8 cellular contexts compared by ENCODE assay signal in genomic region chr6:168133186-168133585, GRCh38. TPM values are rescaled to one million over a fixed set of nuclear protein-coding genes. Genes with fewer than 3 reads are reported as not detected.
DNase-seq lines count a peak whose midpoint lies in the region; ATAC-seq and TF ChIP-seq lines count a peak whose summit lies in the region.

No MANE protein-coding gene starts in this region.

- H3K27me3 ChIP-seq in HUES6 (ENCODE audit: control insufficient read depth, insufficient read depth, low read length), result peaks cover 31% of the 10 kb centered on the region
- no peaks in the 10 kb centered on the region for H3K27me3 ChIP-seq in dorsolateral prefrontal cortex
- H3K27me3 ChIP-seq in lung (ENCODE audit: control insufficient read depth, insufficient read depth), result no peaks in the 10 kb centered on the region
- H3K27me3 ChIP-seq in subcutaneous abdominal adipose tissue (ENCODE audit: control insufficient read depth in 5 of 5, insufficient read depth in 4 of 5, low read length in 5 of 5), result peaks cover 8 to 34% (median 16%) of the 10 kb centered on the region in 5 donors
- no peaks in the 10 kb centered on the region for H3K27me3 ChIP-seq in effector memory CD4-positive, alpha-beta T cell (replicated peaks; ENCODE audit: control insufficient read depth, insufficient read depth, low read length, poor library complexity, severe bottlenecking)

- TF ChIP-seq CTCF in dorsolateral prefrontal cortex (IDR thresholded peaks at IDR 0.05 in 54 of 56, conservative IDR thresholded peaks at IDR 0.05 in 2 of 56; ENCODE audit: low read depth in 1 of 56, partially characterized antibody in 56 of 56) (peak in 22 of 56 donors; percentile 2 to 56 (median 32)), lung (IDR thresholded peaks at IDR 0.05; ENCODE audit: control extremely low read depth, extremely low read depth) (no peak)

- H3K27ac ChIP-seq in HUES6 (ENCODE audit: low read depth, low read length), result no peak overlapping the region
- peak overlapping the region in 23 of 59 donors; percentile 3 to 70 (median 41) for H3K27ac ChIP-seq in dorsolateral prefrontal cortex
- no peak overlapping the region for H3K27ac ChIP-seq in lung (ENCODE audit: low read depth in 1 of 2, low read length in 1 of 2)
- no peak overlapping the region for H3K27ac ChIP-seq in subcutaneous abdominal adipose tissue (ENCODE audit: low read depth, low read length)
- no peak overlapping the region for H3K27ac ChIP-seq in effector memory CD4-positive, alpha-beta T cell (ENCODE audit: insufficient read depth, low read length, poor library complexity, severe bottlenecking)

- intact Hi-C loops in dorsolateral prefrontal cortex (cut with DNase I), result loop anchor here (2.0 to 10.0 kb wide), 6 partner anchors 71 to 646 kb away; partner anchors contain the start of gene KIF25 (in 1 of the 2)

- H3K9me3 ChIP-seq in HUES6 (ENCODE audit: control insufficient read depth, insufficient read depth, low read depth, low read length) (no peaks in the 10 kb centered on the region), lung (ENCODE audit: control insufficient read depth in 2 of 2, insufficient read depth in 1 of 2, low read length in 1 of 2) (no peaks in the 10 kb centered on the region), subcutaneous abdominal adipose tissue (ENCODE audit: control insufficient read depth in 5 of 5, low read length in 5 of 5) (no peaks in the 10 kb centered on the region)
- no peaks in the 10 kb centered on the region for H3K9me3 ChIP-seq in effector memory CD4-positive, alpha-beta T cell (ENCODE audit: control insufficient read depth, low read length)

- H3K36me3 ChIP-seq in HUES6 (ENCODE audit: control insufficient read depth, insufficient read depth, low read length) (no peaks in the 10 kb centered on the region), lung (ENCODE audit: control insufficient read depth in 2 of 2, insufficient read depth in 2 of 2, low read length in 2 of 2) (no peaks in the 10 kb centered on the region), subcutaneous abdominal adipose tissue (ENCODE audit: control insufficient read depth in 5 of 5, insufficient read depth in 5 of 5, low read length in 5 of 5) (no peaks in the 10 kb centered on the region)
- no peaks in the 10 kb centered on the region for H3K36me3 ChIP-seq in effector memory CD4-positive, alpha-beta T cell (ENCODE audit: control insufficient read depth, insufficient read depth, low read length)

- peak; percentile 45 for ATAC-seq in lung (ENCODE audit: insufficient read depth, low FRiP score)
- no peak for ATAC-seq in HG03025 (IDR thresholded peaks at IDR 0.05; ENCODE audit: low FRiP score, unreplicated experiment)

- H3K4me1 ChIP-seq in HUES6 (ENCODE audit: control insufficient read depth, insufficient read depth, low read length), result peaks cover 25% of the 10 kb centered on the region
- H3K4me1 ChIP-seq in lung (ENCODE audit: control insufficient read depth in 2 of 2, insufficient read depth in 2 of 2, low read length in 2 of 2), result no peaks in the 10 kb centered on the region
- peaks cover 3 to 22% (median 19%) of the 10 kb centered on the region in 5 donors for H3K4me1 ChIP-seq in subcutaneous abdominal adipose tissue (ENCODE audit: control insufficient read depth in 5 of 5, insufficient read depth in 5 of 5, low read length in 5 of 5)
- H3K4me1 ChIP-seq in effector memory CD4-positive, alpha-beta T cell (ENCODE audit: control insufficient read depth, insufficient read depth, low read length, poor library complexity, severe bottlenecking), result no peaks in the 10 kb centered on the region

- H3K9ac ChIP-seq in HUES6 (ENCODE audit: low read length) (no peak overlapping the region), subcutaneous abdominal adipose tissue (ENCODE audit: low read length in 5 of 5) (peak overlapping the region in 1 of 5 donors; percentile 15)

- peak overlapping the region; percentile 20; the same call in 1 of the 2 replicates for H3K4me3 ChIP-seq in HUES6 (ENCODE audit: low read depth, low read length)
- peak overlapping the region in 57 of 59 donors; percentile 0 to 69 (median 44) for H3K4me3 ChIP-seq in dorsolateral prefrontal cortex
- H3K4me3 ChIP-seq in lung, result no peak overlapping the region
- peak overlapping the region; percentile 40 to 63 (median 52) for H3K4me3 ChIP-seq in subcutaneous abdominal adipose tissue (ENCODE audit: low read depth in 1 of 5, low read length in 5 of 5)
- no peak overlapping the region for H3K4me3 ChIP-seq in effector memory CD4-positive, alpha-beta T cell (ENCODE audit: insufficient read depth, low read depth, low read length, poor library complexity, severe bottlenecking)

- WGBS in lung, 2 donors, result 25 to 32% methylated on average over 13 to 14 of the region's 14 CpGs

- DNase-seq in dorsolateral prefrontal cortex, result peak in 7 of 10 donors; percentile 41 to 70 (median 49)
- DNase-seq in lung (ENCODE audit: low spot score), result no peak
- no peak for DNase-seq in effector memory CD4-positive, alpha-beta T cell
- no peak for DNase-seq in central memory CD4-positive, alpha-beta T cell
- DNase-seq in stimulated activated CD4-positive, alpha-beta T cell treated with anti-CD3 and anti-CD28 coated beads, Interleukin-4, amount 100 ng/mL, for 1 hour, result no peak

RNA-seq across cellular contexts. Expression of gene FRMD1, which starts 54.2 kb away (rescaled TPM):
- total RNA-seq in dorsolateral prefrontal cortex (under 1 TPM in 5 of 120 experiments, not detected in 115; 0.10 to 0.58 (median 0.22) TPM), lung (1 to 10 TPM in 1 of 2 donors, under 1 TPM in 1; 0.06 to 1.4 TPM)
- polyA plus RNA-seq in lung, result under 1 TPM; 0.02 to 0.14 TPM

Comparison
In these comparisons a context has a peak if more than half of its experiments do, and no peak if none do; other contexts are left out.
1. H3K4me3 ChIP-seq: peak in HUES6 (single experiment), dorsolateral prefrontal cortex (57 of 59) and subcutaneous abdominal adipose tissue (5 of 5); none in lung (single experiment) and effector memory CD4-positive, alpha-beta T cell (single experiment).
2. DNase-seq: peak in dorsolateral prefrontal cortex (7 of 10); none in lung (single experiment), effector memory CD4-positive, alpha-beta T cell (0 of 3), central memory CD4-positive, alpha-beta T cell (single experiment) and stimulated activated CD4-positive, alpha-beta T cell treated with anti-CD3 and anti-CD28 coated beads, Interleukin-4, amount 100 ng/mL, for 1 hour (single experiment).